ENCODE assay signal across 10 cellular contexts in the genomic region with DNA sequence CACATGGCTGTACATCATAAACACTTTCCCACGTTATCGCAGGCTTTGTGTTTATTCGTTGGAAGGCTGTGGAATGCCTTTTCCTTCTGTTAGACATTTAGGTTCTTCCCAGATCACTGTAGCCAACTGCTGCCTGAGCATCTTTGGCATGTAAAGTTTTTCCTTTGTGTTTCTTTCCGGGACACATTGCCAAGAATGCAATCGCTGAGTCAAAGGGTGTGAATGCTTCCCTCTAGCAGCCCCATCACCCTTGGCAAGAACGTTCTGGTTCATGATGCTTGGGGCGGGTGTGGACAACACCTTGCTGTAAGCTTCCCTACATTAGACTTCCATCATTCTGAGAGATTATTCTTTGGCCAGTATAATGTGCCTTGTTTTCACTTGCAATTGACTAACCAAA.
A peak's percentile ranks its signal among the peaks of the same experiment; 100 is the strongest.
DNase-seq lines count a peak whose midpoint lies in the region; ATAC-seq and TF ChIP-seq lines count a peak whose summit lies in the region.
"Had no signal": no experiment of that assay in that cellular context is flagged by ENCODE, and none has a peak within 500 bp of the region (broad histone marks: within the 10 kb centered on the region; RNA-seq: fewer than 3 reads in every experiment).

No MANE protein-coding gene starts in this region.

- H3K27ac ChIP-seq in GM23338 (ENCODE audit: low read depth): no peak overlapping the region
- peak overlapping the region; percentile 96 for H3K27ac ChIP-seq in RWPE1
- no peak overlapping the region for H3K27ac ChIP-seq in CD8-positive, alpha-beta T cell (ENCODE audit: low read depth, low read length)

- DNase-seq in GM23338 (ENCODE audit: low spot score) (peak; percentile 46), RWPE1 (ENCODE audit: low spot score) (peak; percentile 85), fibroblast of peridontal ligament (ENCODE audit: extremely low read depth) (peak; percentile 94), skeletal muscle cell (ENCODE audit: low read depth) (peak; percentile 74), GF-D8 (lab: John Stamatoyannopoulos, UW) (no peak), HK-2 (ENCODE audit: unreplicated experiment) (no peak), COLO668 (lab: John Stamatoyannopoulos, UW; ENCODE audit: unreplicated experiment) (no peak)
- no peak for DNase-seq in CD8-positive, alpha-beta T cell
- DNase-seq: NCI-H524 treated with DMSO at 0.1 percent for 48 hours; stimulated activated naive CD4-positive, alpha-beta T cell had no signal

- no peak overlapping the region; the same call in 1 of the 2 replicates for H3K4me2 ChIP-seq in GM23338

- POLR2A ChIA-PET in RWPE1 (lab: Yijun Ruan, JAX; ENCODE audit: low non-redundant PET): no interaction called here
- POLR2A ChIA-PET in CD8-positive, alpha-beta T cell (lab: Charles Lee): no interaction called here

- no peaks in the 10 kb centered on the region for H3K36me3 Mint-ChIP-seq in GM23338 (ENCODE audit: low read depth)
- no peaks in the 10 kb centered on the region for H3K36me3 Mint-ChIP-seq in CD8-positive, alpha-beta T cell

- H3K27me3 Mint-ChIP-seq in GM23338 (ENCODE audit: insufficient read depth, low read depth, poor library complexity): peaks cover 2% of the 10 kb centered on the region
- H3K27me3 Mint-ChIP-seq in CD8-positive, alpha-beta T cell (ENCODE audit: low read depth): peaks cover 6% of the 10 kb centered on the region

- H3K36me3 ChIP-seq in GM23338 (ENCODE audit: insufficient read depth): no peaks in the 10 kb centered on the region
- no peaks in the 10 kb centered on the region for H3K36me3 ChIP-seq in CD8-positive, alpha-beta T cell (ENCODE audit: insufficient read depth, low read length)

- H3K27ac Mint-ChIP-seq in GM23338: no peak overlapping the region
- no peak overlapping the region for H3K27ac Mint-ChIP-seq in CD8-positive, alpha-beta T cell

- H3K79me2 ChIP-seq in GM23338 (replicated peaks; ENCODE audit: insufficient read depth): no peaks in the 10 kb centered on the region

- 0 out of 2 replicates have a peak, but pooled peaks cover 5% of the 10 kb centered on the region for H3K4me1 ChIP-seq in GM23338 (ENCODE audit: insufficient read depth)
- no peaks in the 10 kb centered on the region for H3K4me1 ChIP-seq in CD8-positive, alpha-beta T cell (ENCODE audit: insufficient read depth, low read length)

- no peaks in the 10 kb centered on the region for H3K27me3 ChIP-seq in GM23338 (ENCODE audit: insufficient read depth)
- H3K27me3 ChIP-seq in CD8-positive, alpha-beta T cell (ENCODE audit: insufficient read depth, low read length): no peaks in the 10 kb centered on the region

- no peak overlapping the region for H3K4me3 Mint-ChIP-seq in GM23338
- no peak overlapping the region for H3K4me3 Mint-ChIP-seq in CD8-positive, alpha-beta T cell

- H3K4me1 Mint-ChIP-seq in GM23338: peaks cover 17% of the 10 kb centered on the region
- no peaks in the 10 kb centered on the region for H3K4me1 Mint-ChIP-seq in CD8-positive, alpha-beta T cell (ENCODE audit: low read depth)

- intact Hi-C loops in CD8-positive, alpha-beta T cell (cut with DNase I, micrococcal nuclease): no loop called here

- H3K4me3 ChIP-seq in GM23338 (no peak overlapping the region), skeletal muscle cell (ENCODE audit: low read depth, low read length) (no peak overlapping the region)
- H3K4me3 ChIP-seq in CD8-positive, alpha-beta T cell (ENCODE audit: low read depth, low read length): no peak overlapping the region

- CTCF ChIA-PET in RWPE1 (lab: Yijun Ruan, JAX): interaction anchor here (0.5 to 0.8 kb wide), 2 partner anchors 16 to 203 kb away, joined by 3 to 4 read pairs; no protein-coding TSS in a partner anchor
- CTCF ChIA-PET in CD8-positive, alpha-beta T cell (lab: Charles Lee): no interaction called here

- H3K9me3 ChIP-seq in CD8-positive, alpha-beta T cell (ENCODE audit: low read length): no peaks in the 10 kb centered on the region

- H3K9me3 Mint-ChIP-seq in GM23338: no peaks in the 10 kb centered on the region
- H3K9me3 Mint-ChIP-seq in CD8-positive, alpha-beta T cell: no peaks in the 10 kb centered on the region

- no peak overlapping the region for H2AFZ ChIP-seq in GM23338

- ATAC-seq in GM23338: peak; percentile 53; the same call in 2 of the 3 replicates
- ATAC-seq in CD8-positive, alpha-beta T cell: no peak

- H3K9me2 ChIP-seq in GM23338 (ENCODE audit: insufficient read depth): 0 out of 2 replicates have a peak, but pooled peaks cover 3% of the 10 kb centered on the region

- TF ChIP-seq CTCF in GM23338 (conservative IDR thresholded peaks at IDR 0.05; ENCODE audit: low read depth in 2 of 2) (no peak), RWPE1 (conservative IDR thresholded peaks at IDR 0.05; ENCODE audit: low read depth) (no peak)
- no peak for TF ChIP-seq CTCF in CD8-positive, alpha-beta T cell (IDR thresholded peaks at IDR 0.05)

- 0 out of 2 replicates have a peak, but pooled peaks cover 3% of the 10 kb centered on the region for H4K20me1 ChIP-seq in GM23338 (replicated peaks; ENCODE audit: insufficient read depth)

- H3F3A ChIP-seq in GM23338 (replicated peaks; ENCODE audit: low read depth): no peaks in the 10 kb centered on the region

TF ChIP-seq in GM23338, 12 proteins besides CTCF, POLR2A, EP300 and RAD21:
- no peak for TF ChIP-seq NANOG (IDR thresholded peaks at IDR 0.05; ENCODE audit: borderline replicate concordance)
- TF ChIP-seq, protein P1, sequence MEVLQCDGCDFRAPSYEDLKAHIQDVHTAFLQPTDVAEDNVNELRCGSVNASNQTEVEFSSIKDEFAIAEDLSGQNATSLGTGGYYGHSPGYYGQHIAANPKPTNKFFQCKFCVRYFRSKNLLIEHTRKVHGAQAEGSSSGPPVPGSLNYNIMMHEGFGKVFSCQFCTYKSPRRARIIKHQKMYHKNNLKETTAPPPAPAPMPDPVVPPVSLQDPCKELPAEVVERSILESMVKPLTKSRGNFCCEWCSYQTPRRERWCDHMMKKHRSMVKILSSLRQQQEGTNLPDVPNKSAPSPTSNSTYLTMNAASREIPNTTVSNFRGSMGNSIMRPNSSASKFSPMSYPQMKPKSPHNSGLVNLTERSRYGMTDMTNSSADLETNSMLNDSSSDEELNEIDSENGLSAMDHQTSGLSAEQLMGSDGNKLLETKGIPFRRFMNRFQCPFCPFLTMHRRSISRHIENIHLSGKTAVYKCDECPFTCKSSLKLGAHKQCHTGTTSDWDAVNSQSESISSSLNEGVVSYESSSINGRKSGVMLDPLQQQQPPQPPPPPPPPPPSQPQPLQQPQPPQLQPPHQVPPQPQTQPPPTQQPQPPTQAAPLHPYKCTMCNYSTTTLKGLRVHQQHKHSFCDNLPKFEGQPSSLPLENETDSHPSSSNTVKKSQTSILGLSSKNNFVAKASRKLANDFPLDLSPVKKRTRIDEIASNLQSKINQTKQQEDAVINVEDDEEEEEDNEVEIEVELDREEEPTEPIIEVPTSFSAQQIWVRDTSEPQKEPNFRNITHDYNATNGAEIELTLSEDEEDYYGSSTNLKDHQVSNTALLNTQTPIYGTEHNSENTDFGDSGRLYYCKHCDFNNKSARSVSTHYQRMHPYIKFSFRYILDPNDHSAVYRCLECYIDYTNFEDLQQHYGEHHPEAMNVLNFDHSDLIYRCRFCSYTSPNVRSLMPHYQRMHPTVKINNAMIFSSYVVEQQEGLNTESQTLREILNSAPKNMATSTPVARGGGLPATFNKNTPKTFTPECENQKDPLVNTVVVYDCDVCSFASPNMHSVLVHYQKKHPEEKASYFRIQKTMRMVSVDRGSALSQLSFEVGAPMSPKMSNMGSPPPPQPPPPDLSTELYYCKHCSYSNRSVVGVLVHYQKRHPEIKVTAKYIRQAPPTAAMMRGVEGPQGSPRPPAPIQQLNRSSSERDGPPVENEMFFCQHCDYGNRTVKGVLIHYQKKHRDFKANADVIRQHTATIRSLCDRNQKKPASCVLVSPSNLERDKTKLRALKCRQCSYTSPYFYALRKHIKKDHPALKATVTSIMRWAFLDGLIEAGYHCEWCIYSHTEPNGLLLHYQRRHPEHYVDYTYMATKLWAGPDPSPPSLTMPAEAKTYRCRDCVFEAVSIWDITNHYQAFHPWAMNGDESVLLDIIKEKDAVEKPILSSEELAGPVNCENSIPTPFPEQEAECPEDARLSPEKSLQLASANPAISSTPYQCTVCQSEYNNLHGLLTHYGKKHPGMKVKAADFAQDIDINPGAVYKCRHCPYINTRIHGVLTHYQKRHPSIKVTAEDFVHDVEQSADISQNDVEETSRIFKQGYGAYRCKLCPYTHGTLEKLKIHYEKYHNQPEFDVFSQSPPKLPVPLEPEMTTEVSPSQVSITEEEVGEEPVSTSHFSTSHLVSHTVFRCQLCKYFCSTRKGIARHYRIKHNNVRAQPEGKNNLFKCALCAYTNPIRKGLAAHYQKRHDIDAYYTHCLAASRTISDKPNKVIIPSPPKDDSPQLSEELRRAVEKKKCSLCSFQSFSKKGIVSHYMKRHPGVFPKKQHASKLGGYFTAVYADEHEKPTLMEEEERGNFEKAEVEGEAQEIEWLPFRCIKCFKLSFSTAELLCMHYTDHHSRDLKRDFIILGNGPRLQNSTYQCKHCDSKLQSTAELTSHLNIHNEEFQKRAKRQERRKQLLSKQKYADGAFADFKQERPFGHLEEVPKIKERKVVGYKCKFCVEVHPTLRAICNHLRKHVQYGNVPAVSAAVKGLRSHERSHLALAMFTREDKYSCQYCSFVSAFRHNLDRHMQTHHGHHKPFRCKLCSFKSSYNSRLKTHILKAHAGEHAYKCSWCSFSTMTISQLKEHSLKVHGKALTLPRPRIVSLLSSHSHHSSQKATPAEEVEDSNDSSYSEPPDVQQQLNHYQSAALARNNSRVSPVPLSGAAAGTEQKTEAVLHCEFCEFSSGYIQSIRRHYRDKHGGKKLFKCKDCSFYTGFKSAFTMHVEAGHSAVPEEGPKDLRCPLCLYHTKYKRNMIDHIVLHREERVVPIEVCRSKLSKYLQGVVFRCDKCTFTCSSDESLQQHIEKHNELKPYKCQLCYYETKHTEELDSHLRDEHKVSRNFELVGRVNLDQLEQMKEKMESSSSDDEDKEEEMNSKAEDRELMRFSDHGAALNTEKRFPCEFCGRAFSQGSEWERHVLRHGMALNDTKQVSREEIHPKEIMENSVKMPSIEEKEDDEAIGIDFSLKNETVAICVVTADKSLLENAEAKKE (CRISPR knock-in tag; IDR thresholded peaks at IDR 0.05): 0 out of 2 replicates have a peak, but pooled peaks have one; percentile 4
- TF ChIP-seq STAT1 (IDR thresholded peaks at IDR 0.05; ENCODE audit: unreplicated experiment): no peak

Comparison
In these comparisons a context has a peak if more than half of its experiments do, and no peak if none do; other contexts are left out.
1. DNase-seq: peak in GM23338 (single experiment), RWPE1 (single experiment), fibroblast of peridontal ligament (single experiment) and skeletal muscle cell (single experiment); none in CD8-positive, alpha-beta T cell (0 of 7), GF-D8 (single experiment), HK-2 (single experiment) and COLO668 (single experiment).